ENCODE assay signal across 8 cellular contexts in genomic region chr1:154334647-154335350, GRCh38. TPM values are rescaled to one million over a fixed set of nuclear protein-coding genes. Genes with fewer than 3 reads are reported as not detected.
A peak's percentile ranks its signal among the peaks of the same experiment; 100 is the strongest.
DNase-seq lines count a peak whose midpoint lies in the region; ATAC-seq and TF ChIP-seq lines count a peak whose summit lies in the region.

No MANE protein-coding gene starts in this region.

- no peaks in the 10 kb centered on the region for H3K27me3 Mint-ChIP-seq in T-helper 1 cell treated with Interleukin-12 subunit alpha and Interleukin-12 subunit beta and Interleukin-4 antibody, amounts not matched to agents 30 μg/mL and 1 μg/mL, for 36 hours (ENCODE audit: low read depth)
- no peaks in the 10 kb centered on the region for H3K27me3 Mint-ChIP-seq in activated naive CD8-positive, alpha-beta T cell treated with anti-CD3 and anti-CD28 coated beads, Interleukin-2, amount 50 U/mL, for 24 hours

- ATAC-seq in GM18502 (IDR thresholded peaks at IDR 0.05; ENCODE audit: poor library complexity, unreplicated experiment): peak; percentile 53
- peak; percentile 95 for ATAC-seq in activated naive CD8-positive, alpha-beta T cell treated with anti-CD3 and anti-CD28 coated beads, Interleukin-2, amount 50 U/mL, for 24 hours
- ATAC-seq in GM18517 (IDR thresholded peaks at IDR 0.05; ENCODE audit: unreplicated experiment): no peak

- no peaks in the 10 kb centered on the region for H3K9me3 Mint-ChIP-seq in T-helper 1 cell treated with Interleukin-12 subunit alpha and Interleukin-12 subunit beta and Interleukin-4 antibody, amounts not matched to agents 30 μg/mL and 1 μg/mL, for 36 hours
- H3K9me3 Mint-ChIP-seq in activated naive CD8-positive, alpha-beta T cell treated with anti-CD3 and anti-CD28 coated beads, Interleukin-2, amount 50 U/mL, for 24 hours: no peaks in the 10 kb centered on the region

- peak overlapping the region; percentile 45 for H3K4me3 Mint-ChIP-seq in T-helper 1 cell treated with Interleukin-12 subunit alpha and Interleukin-12 subunit beta and Interleukin-4 antibody, amounts not matched to agents 30 μg/mL and 1 μg/mL, for 36 hours
- H3K4me3 Mint-ChIP-seq in activated naive CD8-positive, alpha-beta T cell treated with anti-CD3 and anti-CD28 coated beads, Interleukin-2, amount 50 U/mL, for 24 hours: no peak overlapping the region

- H3K4me1 Mint-ChIP-seq in T-helper 1 cell treated with Interleukin-12 subunit alpha and Interleukin-12 subunit beta and Interleukin-4 antibody, amounts not matched to agents 30 μg/mL and 1 μg/mL, for 36 hours (ENCODE audit: low read depth): peaks cover 60% of the 10 kb centered on the region
- peaks cover 52% of the 10 kb centered on the region for H3K4me1 Mint-ChIP-seq in activated naive CD8-positive, alpha-beta T cell treated with anti-CD3 and anti-CD28 coated beads, Interleukin-2, amount 50 U/mL, for 24 hours

- DNase-seq in A172 (ENCODE audit: low spot score) (peak; percentile 86), NCI-H1092 treated with DMSO at 0.1 percent for 48 hours (lab: John Stamatoyannopoulos, UW) (peak; percentile 58), cardiac septum (ENCODE audit: low spot score) (peak; percentile 86), retinal pigment epithelial cell (ENCODE audit: low read depth) (peak; percentile 35)
- peak; percentile 94 for DNase-seq in activated naive CD8-positive, alpha-beta T cell treated with anti-CD3 and anti-CD28 coated beads, Interleukin-2, amount 50 U/mL, for 24 hours

- H3K36me3 Mint-ChIP-seq in T-helper 1 cell treated with Interleukin-12 subunit alpha and Interleukin-12 subunit beta and Interleukin-4 antibody, amounts not matched to agents 30 μg/mL and 1 μg/mL, for 36 hours (ENCODE audit: low read depth): peaks cover 66% of the 10 kb centered on the region
- H3K36me3 Mint-ChIP-seq in activated naive CD8-positive, alpha-beta T cell treated with anti-CD3 and anti-CD28 coated beads, Interleukin-2, amount 50 U/mL, for 24 hours (ENCODE audit: low read depth): peaks cover 47% of the 10 kb centered on the region

- no peak overlapping the region for H3K4me3 ChIP-seq in retinal pigment epithelial cell (ENCODE audit: low read length)

- intact Hi-C loops in cardiac septum (cut with DNase I): loop anchor here (2.0 kb wide), 1 partner anchor 62 kb away; the partner anchor contains the start of gene HAX1

- TF ChIP-seq CTCF in retinal pigment epithelial cell (conservative IDR thresholded peaks at IDR 0.05; ENCODE audit: low read depth, low read length): peak; percentile 88

- peak overlapping the region; percentile 87 for H3K27ac Mint-ChIP-seq in T-helper 1 cell treated with Interleukin-12 subunit alpha and Interleukin-12 subunit beta and Interleukin-4 antibody, amounts not matched to agents 30 μg/mL and 1 μg/mL, for 36 hours
- H3K27ac Mint-ChIP-seq in activated naive CD8-positive, alpha-beta T cell treated with anti-CD3 and anti-CD28 coated beads, Interleukin-2, amount 50 U/mL, for 24 hours: peak overlapping the region; percentile 85

RNA-seq across cellular contexts. Expression of gene ATP8B2, which starts 9.5 kb away (rescaled TPM):
- total RNA-seq in A172 (2014; rRNA removed; shearing (Covaris generic)): 93.9 and 129 TPM in 2 replicates
- 22.5 TPM for total RNA-seq in cardiac septum

RNA-seq across cellular contexts. Expression of gene AQP10, which starts 13.9 kb away (rescaled TPM):
- total RNA-seq in A172 (2014; rRNA removed; shearing (Covaris generic)): not detected in 2 replicates
- 0.70 TPM for total RNA-seq in cardiac septum

Comparison
In these comparisons a context has a peak if more than half of its experiments do, and no peak if none do; other contexts are left out.
1. DNase-seq: peak in every context shown above with its lines; median percentile 94 in activated naive CD8-positive, alpha-beta T cell treated with anti-CD3 and anti-CD28 coated beads, Interleukin-2, amount 50 U/mL, for 24 hours; 86 in A172; 86 in cardiac septum; 58 in NCI-H1092 treated with DMSO at 0.1 percent for 48 hours; 35 in retinal pigment epithelial cell.